In the genomic region with DNA sequence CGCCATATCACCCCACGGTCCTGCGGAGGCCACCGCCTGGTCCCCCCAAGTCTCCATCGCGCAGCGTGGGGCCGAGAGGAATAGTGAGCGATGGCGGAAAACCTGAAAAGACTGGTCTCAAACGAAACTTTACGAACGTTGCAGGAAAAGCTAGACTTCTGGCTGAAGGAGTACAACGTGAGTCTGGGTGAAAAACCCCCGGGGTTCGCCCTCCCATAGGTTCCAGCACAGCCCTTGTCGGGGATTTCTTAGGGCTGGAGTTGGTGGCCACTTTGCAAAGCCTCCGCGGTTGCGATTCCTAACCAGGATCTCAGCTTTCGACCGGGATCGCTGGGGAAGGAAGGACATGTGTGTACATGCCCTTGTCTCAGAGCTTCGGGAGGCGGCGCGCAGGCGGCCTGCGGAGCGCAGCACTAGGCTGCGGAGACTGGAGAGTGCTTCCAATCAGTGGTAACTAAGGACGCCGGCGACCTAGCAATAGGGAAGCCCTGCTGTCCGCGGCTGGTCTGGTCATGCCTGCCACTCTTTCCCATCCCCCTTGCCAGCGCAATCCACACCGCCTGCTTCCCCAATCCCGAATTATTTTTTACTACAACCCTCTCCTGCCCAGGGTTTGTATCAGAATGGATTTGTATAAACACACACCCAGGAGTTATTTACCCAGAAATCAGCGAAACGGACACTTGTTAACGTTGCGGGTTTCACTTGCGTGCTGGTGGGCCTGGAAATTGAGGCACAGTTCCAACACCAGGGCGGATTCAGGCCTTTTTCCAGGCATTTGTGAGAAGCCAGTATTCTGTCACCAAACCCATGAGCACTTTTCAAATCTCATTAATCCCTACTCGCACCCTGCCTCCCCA, we compare ENCODE assay signal across 8 cellular contexts. TPM values are rescaled to one million over a fixed set of nuclear protein-coding genes. Genes with fewer than 3 reads are reported as not detected.
DNase-seq lines count a peak whose midpoint lies in the region; ATAC-seq and TF ChIP-seq lines count a peak whose summit lies in the region.

No MANE protein-coding gene starts in this region.

- no peaks in the 10 kb centered on the region for H3K79me2 ChIP-seq in ACC112 (ENCODE audit: control insufficient read depth, insufficient read depth, low read length, unreplicated experiment)

- DNase-seq in NCI-H510A treated with DMSO at 0.1 percent for 48 hours (lab: John Stamatoyannopoulos, UW) (peak; percentile 77), breast epithelium (ENCODE audit: low spot score in 2 of 2) (peak; percentile 55 to 76)

- intact Hi-C loops in breast epithelium (cut with DNase I; ENCODE audit: low total_unique reads): no loop called here

- peaks cover 33% of the 10 kb centered on the region for H3K27me3 ChIP-seq in ACC112 (ENCODE audit: insufficient read depth, low read length)
- no peaks in the 10 kb centered on the region for H3K27me3 ChIP-seq in breast epithelium
- peaks cover 40% of the 10 kb centered on the region for H3K27me3 ChIP-seq in iPS-20b (ENCODE audit: insufficient read depth, low read length)

- TF ChIP-seq CTCF in GM12875 (IDR thresholded peaks at IDR 0.05; ENCODE audit: borderline replicate concordance, insufficient read depth, low read depth, low read length) (no peak), breast epithelium (IDR thresholded peaks at IDR 0.05) (no peak)

- H3K9me3 ChIP-seq in breast epithelium (no peaks in the 10 kb centered on the region), iPS-20b (ENCODE audit: insufficient read depth, low read depth, low read length) (peaks cover 7% of the 10 kb centered on the region; the same call in 1 of the 2 replicates)

- H3K4me1 ChIP-seq in ACC112 (ENCODE audit: control insufficient read depth, insufficient read depth, low read length, unreplicated experiment) (no peaks in the 10 kb centered on the region), breast epithelium (no peaks in the 10 kb centered on the region), iPS-20b (ENCODE audit: insufficient read depth, low read length) (peaks cover 14% of the 10 kb centered on the region; the same call in 1 of the 2 replicates)

- TF ChIP-seq POLR2A in breast epithelium (IDR thresholded peaks at IDR 0.05): no peak

- H2AFZ ChIP-seq in ACC112 (ENCODE audit: low read length, unreplicated experiment): peak overlapping the region; percentile 92

- peak; percentile 44 for ATAC-seq in HG02840 (IDR thresholded peaks at IDR 0.05; ENCODE audit: low FRiP score, unreplicated experiment)
- no peak for ATAC-seq in activated CD4-positive, CD25-positive, alpha-beta regulatory T cell treated with anti-CD3 and anti-CD28 coated beads, Interleukin-2, amount 50 U/mL, for 24 hours

- H3K27ac ChIP-seq in ACC112 (ENCODE audit: low read depth, low read length) (peak overlapping the region; percentile 5; the same call in 1 of the 2 replicates), breast epithelium (peak overlapping the region; percentile 87 to 90), iPS-20b (ENCODE audit: low read length) (no peak overlapping the region), skin epidermis (peak overlapping the region; percentile 16 to 89 (median 79))

- H3K36me3 ChIP-seq in ACC112 (ENCODE audit: insufficient read depth, low read length) (no peaks in the 10 kb centered on the region), breast epithelium (no peaks in the 10 kb centered on the region), iPS-20b (ENCODE audit: insufficient read depth, low read depth, low read length) (no peaks in the 10 kb centered on the region)

- H3K4me3 ChIP-seq in ACC112 (ENCODE audit: low read depth, low read length) (peak overlapping the region; percentile 85), GM12875 (ENCODE audit: low read depth, low read length) (peak overlapping the region; percentile 34), breast epithelium (peak overlapping the region; percentile 47 to 74 (median 74)), iPS-20b (ENCODE audit: low read length) (peak overlapping the region; percentile 75), skin epidermis (peak overlapping the region; percentile 43 to 73 (median 49))

- peak overlapping the region; percentile 63; the same call in 1 of the 2 replicates for H3K9ac ChIP-seq in iPS-20b (ENCODE audit: low read depth, low read length)

RNA-seq across cellular contexts. Expression of gene SPATA18, which starts 0.7 kb away (rescaled TPM):
- 10 to 100 TPM in 1 of 3 donors, 1 to 10 TPM in 2; 8.8 to 11.0 (median 9.6) TPM for total RNA-seq in breast epithelium

RNA-seq across cellular contexts. Expression of gene SGCB, which starts 13.7 kb away (rescaled TPM):
- 10 to 100 TPM; 22.2 to 46.6 (median 24.3) TPM for total RNA-seq in breast epithelium

RNA-seq across cellular contexts. Expression of gene LRRC66, which starts 31.7 kb away (rescaled TPM):
- total RNA-seq in breast epithelium: under 1 TPM; 0.29 to 0.48 (median 0.33) TPM

Comparison
In these comparisons a context has a peak if more than half of its experiments do, and no peak if none do; other contexts are left out.
1. H3K4me3 ChIP-seq: peak in every context shown above with its lines; median percentile 85 in ACC112; 75 in iPS-20b; 74 in breast epithelium; 49 in skin epidermis; 34 in GM12875.